13 cellular contexts compared by ENCODE assay signal in genomic region chr2:160910681-160911080, GRCh38.
A peak's percentile ranks its signal among the peaks of the same experiment; 100 is the strongest.
DNase-seq lines count a peak whose midpoint lies in the region; ATAC-seq and TF ChIP-seq lines count a peak whose summit lies in the region.
"Had no signal": no experiment of that assay in that cellular context is flagged by ENCODE, and none has a peak within 500 bp of the region (broad histone marks: within the 10 kb centered on the region; RNA-seq: fewer than 3 reads in every experiment).

No MANE protein-coding gene starts in this region.

- H3K4me2 ChIP-seq in GM23338, result no peak overlapping the region

- H4K20me1 ChIP-seq in GM23338 (replicated peaks; ENCODE audit: insufficient read depth), result no peaks in the 10 kb centered on the region

- TF ChIP-seq CTCF in left lung (IDR thresholded peaks at IDR 0.05), result no peak
- no peak for TF ChIP-seq CTCF in tibial artery (IDR thresholded peaks at IDR 0.05)
- TF ChIP-seq CTCF in GM23338 (conservative IDR thresholded peaks at IDR 0.05; ENCODE audit: low read depth in 2 of 2), result no peak

- no peak overlapping the region for H3K4me3 ChIP-seq in left lung
- no peak overlapping the region for H3K4me3 ChIP-seq in tibial artery
- H3K4me3 ChIP-seq in GM23338, result no peak overlapping the region
- H3K4me3 ChIP-seq: esophagus squamous epithelium, skin epidermis had no signal

- H3K27ac ChIP-seq in left lung (peak overlapping the region in 1 of 2 donors; percentile 68), tibial artery (peak overlapping the region; percentile 35 to 55), GM23338 (ENCODE audit: low read depth) (no peak overlapping the region), substantia nigra (ENCODE audit: low read depth, low read length, poor library complexity, severe bottlenecking) (no peak overlapping the region)
- H3K27ac ChIP-seq: 22Rv1 had no signal

- ATAC-seq in left lung (peak; percentile 84), GM23338 (no peak)

- no peaks in the 10 kb centered on the region for H3K9me3 ChIP-seq in left lung
- H3K9me3 ChIP-seq in tibial artery, result no peaks in the 10 kb centered on the region
- H3K9me3 ChIP-seq: esophagus squamous epithelium had no signal

- H3K4me1 ChIP-seq in left lung (peaks cover 0 to 13% of the 10 kb centered on the region in 2 donors), tibial artery (peaks cover 0 to 23% (median 21%) of the 10 kb centered on the region in 4 donors), GM23338 (ENCODE audit: insufficient read depth) (peaks cover 15% of the 10 kb centered on the region)

- no peak overlapping the region for H2AFZ ChIP-seq in GM23338

- H3K36me3 ChIP-seq in left lung (no peaks in the 10 kb centered on the region), tibial artery (no peaks in the 10 kb centered on the region), GM23338 (ENCODE audit: insufficient read depth) (no peaks in the 10 kb centered on the region)
- H3K36me3 ChIP-seq: esophagus squamous epithelium had no signal

- DNase-seq in DMS 273 (lab: John Stamatoyannopoulos, UW; ENCODE audit: unreplicated experiment) (peak; percentile 4), DMS 273 treated with DMSO at 0.1 percent for 48 hours (lab: John Stamatoyannopoulos, UW) (no peak), dedifferentiated amniotic fluid mesenchymal stem cell (ENCODE audit: extremely low spot score) (peak; percentile 95), left lung (no peak), tibial artery (no peak), GM23338 (ENCODE audit: low spot score) (no peak), substantia nigra (lab: John Stamatoyannopoulos, UW) (no peak), LoVo (ENCODE audit: low spot score) (no peak)
- DNase-seq: activated CD8-positive, alpha-beta memory T cell treated with anti-CD3 and anti-CD28 coated beads for 24 hours; esophagus squamous epithelium; NCI-H1694 treated with DMSO at 0.1 percent for 48 hours had no signal

- intact Hi-C loops in left lung (cut with DNase I), result no loop called here
- intact Hi-C loops in tibial artery (cut with DNase I; ENCODE audit: low total_unique reads), result no loop called here

- no peaks in the 10 kb centered on the region for H3F3A ChIP-seq in GM23338 (replicated peaks; ENCODE audit: low read depth)

- no peaks in the 10 kb centered on the region for H3K79me2 ChIP-seq in GM23338 (replicated peaks; ENCODE audit: insufficient read depth)

- no peaks in the 10 kb centered on the region for H3K9me2 ChIP-seq in GM23338 (ENCODE audit: insufficient read depth)

- peaks cover 27% of the 10 kb centered on the region for H3K4me1 Mint-ChIP-seq in GM23338

- no peak overlapping the region for H3K27ac Mint-ChIP-seq in GM23338

- peaks cover 4% of the 10 kb centered on the region for H3K27me3 Mint-ChIP-seq in GM23338 (ENCODE audit: insufficient read depth, low read depth, poor library complexity)

- peaks cover 11% of the 10 kb centered on the region for H3K9me3 Mint-ChIP-seq in GM23338

- H3K27me3 ChIP-seq in left lung (no peaks in the 10 kb centered on the region), tibial artery (no peaks in the 10 kb centered on the region), GM23338 (ENCODE audit: insufficient read depth) (peaks cover 27% of the 10 kb centered on the region)
- H3K27me3 ChIP-seq: esophagus squamous epithelium had no signal

- peaks cover 6% of the 10 kb centered on the region; the same call in 1 of the 3 replicates for H3K36me3 Mint-ChIP-seq in GM23338 (ENCODE audit: low read depth)

- no peak overlapping the region for H3K4me3 Mint-ChIP-seq in GM23338

TF ChIP-seq in GM23338, 12 proteins besides CTCF, POLR2A, EP300 and RAD21 (continues in another document):
- TF ChIP-seq ZNF114 (CRISPR knock-in tag; IDR thresholded peaks at IDR 0.05), result no peak
- TF ChIP-seq NANOG (IDR thresholded peaks at IDR 0.05; ENCODE audit: borderline replicate concordance), result no peak
- TF ChIP-seq STAT1 (IDR thresholded peaks at IDR 0.05; ENCODE audit: unreplicated experiment), result no peak
- no peak for TF ChIP-seq REST (IDR thresholded peaks at IDR 0.05; ENCODE audit: unreplicated experiment)
- no peak for TF ChIP-seq ETS1 (IDR thresholded peaks at IDR 0.05)
- TF ChIP-seq EZH2phosphoT487 (IDR thresholded peaks at IDR 0.05; ENCODE audit: unreplicated experiment), result no peak

Comparison
In these comparisons a context has a peak if more than half of its experiments do, and no peak if none do; other contexts are left out.
1. DNase-seq: peak in DMS 273 (single experiment) and dedifferentiated amniotic fluid mesenchymal stem cell (single experiment); none in DMS 273 treated with DMSO at 0.1 percent for 48 hours (single experiment), left lung (0 of 2), tibial artery (0 of 2), GM23338 (single experiment), substantia nigra (0 of 49) and LoVo (single experiment).
2. H3K27ac ChIP-seq: peak in tibial artery (2 of 2); none in GM23338 (single experiment) and substantia nigra (single experiment).